Comparison of ENCODE assay signal across 8 cellular contexts in the genomic region with DNA sequence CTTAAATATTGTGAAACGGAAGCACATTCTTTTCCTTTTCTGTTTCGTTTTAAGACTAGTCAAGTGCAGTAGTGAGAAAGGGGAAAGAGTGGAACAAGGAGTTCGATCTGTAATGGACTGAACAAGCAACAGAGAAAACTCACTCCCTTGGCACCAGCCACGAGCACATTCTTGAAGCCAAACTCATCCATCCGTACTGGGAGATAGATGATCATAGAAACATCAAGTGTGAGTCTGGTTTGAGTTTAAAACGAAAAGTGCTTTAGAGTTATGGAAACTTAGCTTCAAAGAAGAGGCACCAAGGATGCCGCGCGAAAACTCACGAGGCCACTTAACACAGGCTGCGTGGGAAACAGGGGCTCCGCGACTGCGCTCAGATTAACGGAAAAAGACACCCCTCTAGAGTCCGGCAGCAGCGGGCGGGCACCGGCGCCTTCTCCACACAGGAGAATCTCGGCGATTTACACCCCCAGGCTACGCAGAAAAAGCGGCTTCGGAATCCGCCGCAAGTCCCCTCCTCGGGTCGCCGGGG. TPM values are rescaled to one million over a fixed set of nuclear protein-coding genes. Genes with fewer than 3 reads are reported as not detected.
DNase-seq lines count a peak whose midpoint lies in the region; ATAC-seq and TF ChIP-seq lines count a peak whose summit lies in the region.

No MANE protein-coding gene starts in this region.

- H3K9me3 Mint-ChIP-seq in CD8-positive, alpha-beta memory T cell, result no peaks in the 10 kb centered on the region

- POLR2A ChIA-PET in CD8-positive, alpha-beta memory T cell (lab: Charles Lee), result interaction anchor here (1.1 to 1.4 kb wide), 3 partner anchors 10 to 78 kb away, joined by 3 to 5 read pairs (median 4); a partner anchor contains a TSS

- H3K27me3 Mint-ChIP-seq in CD8-positive, alpha-beta memory T cell, result no peaks in the 10 kb centered on the region

- H3K4me1 Mint-ChIP-seq in CD8-positive, alpha-beta memory T cell, result peaks cover 11% of the 10 kb centered on the region in 3 donors

- TF ChIP-seq CTCF in Peyer's patch (IDR thresholded peaks at IDR 0.05) (no peak), cardiac fibroblast (IDR thresholded peaks at IDR 0.05; ENCODE audit: low read depth, low read length) (no peak), WERI-Rb-1 (IDR thresholded peaks at IDR 0.05; ENCODE audit: low read depth, low read length) (no peak)

- no peaks in the 10 kb centered on the region for H3K9me3 ChIP-seq in CD8-positive, alpha-beta memory T cell (ENCODE audit: low read length)
- H3K9me3 ChIP-seq in Peyer's patch (no peaks in the 10 kb centered on the region), WERI-Rb-1 (ENCODE audit: severe bottlenecking) (no peaks in the 10 kb centered on the region)

- H3K4me3 Mint-ChIP-seq in CD8-positive, alpha-beta memory T cell, result peak overlapping the region; percentile 87 to 94 (median 90)

- peak overlapping the region; percentile 77 to 97 (median 94) for H3K27ac Mint-ChIP-seq in CD8-positive, alpha-beta memory T cell

- H3K36me3 Mint-ChIP-seq in CD8-positive, alpha-beta memory T cell, result peaks cover 0 to 1% (median 0%) of the 10 kb centered on the region in 3 donors

- no peak for TF ChIP-seq POLR2A in Peyer's patch (IDR thresholded peaks at IDR 0.05)

- H3K36me3 ChIP-seq in CD8-positive, alpha-beta memory T cell (ENCODE audit: insufficient read depth, low read length), result no peaks in the 10 kb centered on the region
- H3K36me3 ChIP-seq in Peyer's patch (no peaks in the 10 kb centered on the region), WERI-Rb-1 (0 out of 2 replicates have a peak, but pooled peaks cover 3% of the 10 kb centered on the region)

- no peaks in the 10 kb centered on the region for H3K27me3 ChIP-seq in CD8-positive, alpha-beta memory T cell (ENCODE audit: insufficient read depth, low read length, poor library complexity, severe bottlenecking)
- no peaks in the 10 kb centered on the region for H3K27me3 ChIP-seq in Peyer's patch
- H3K27me3 ChIP-seq in WERI-Rb-1 (ENCODE audit: insufficient read depth, low read depth, severe bottlenecking), result no peaks in the 10 kb centered on the region

- H3K4me1 ChIP-seq in CD8-positive, alpha-beta memory T cell (ENCODE audit: insufficient read depth, low read length), result no peaks in the 10 kb centered on the region
- peaks cover 0 to 12% (median 0%) of the 10 kb centered on the region in 4 donors for H3K4me1 ChIP-seq in Peyer's patch

- peak in 1 of 5 donors; percentile 16 for DNase-seq in CD8-positive, alpha-beta memory T cell
- DNase-seq in Peyer's patch (peak in 2 of 3 donors; percentile 22 to 58), cardiac fibroblast (ENCODE audit: low read depth in 2 of 2) (peak; percentile 81 to 92), kidney glomerular epithelial cell (lab: John Stamatoyannopoulos, UW) (peak; percentile 79), NCI-H1105 treated with DMSO at 0.1 percent for 48 hours (lab: John Stamatoyannopoulos, UW) (no peak), WERI-Rb-1 (no peak)
- DNase-seq in stimulated activated CD8-positive, alpha-beta memory T cell treated with anti-CD3 and anti-CD28 coated beads, Interleukin-12 subunit alpha, Interleukin-12 subunit beta, amount 100 ng/mL, for 1 hour (ENCODE audit: low read depth), result peak; percentile 18

- CTCF ChIA-PET in CD8-positive, alpha-beta memory T cell (lab: Charles Lee), result interaction anchor here (2.0 to 2.7 kb wide), 2 partner anchors 8 to 10 kb away, joined by 6 to 11 read pairs; no protein-coding TSS in a partner anchor

- peak; percentile 1 for ATAC-seq in GM21737 (IDR thresholded peaks at IDR 0.05; ENCODE audit: unreplicated experiment)

- peak overlapping the region; percentile 27 for H3K27ac ChIP-seq in CD8-positive, alpha-beta memory T cell (ENCODE audit: low read depth, low read length)
- peak overlapping the region; percentile 67 to 79 (median 72) for H3K27ac ChIP-seq in Peyer's patch
- no peak overlapping the region for H3K27ac ChIP-seq in WERI-Rb-1

- peak overlapping the region; percentile 28 for H3K4me3 ChIP-seq in CD8-positive, alpha-beta memory T cell (ENCODE audit: low read length)
- peak overlapping the region; percentile 63 to 82 (median 71) for H3K4me3 ChIP-seq in Peyer's patch
- peak overlapping the region; percentile 56 to 61 for H3K4me3 ChIP-seq in cardiac fibroblast (replicated peaks in 1 of 2; ENCODE audit: low read depth in 2 of 2, low read length in 2 of 2)
- no peak overlapping the region; the same call in 1 of the 2 replicates for H3K4me3 ChIP-seq in WERI-Rb-1 (ENCODE audit: low read depth, low read length)

RNA-seq across cellular contexts. Expression of a gene that starts 0.7 kb away (rescaled TPM):
- 1 to 10 TPM in 1 of 2 experiments, under 1 TPM in 1; 0.82 to 1.9 TPM for total RNA-seq in CD8-positive, alpha-beta memory T cell
- 1.5 TPM for polyA plus RNA-seq in CD8-positive, alpha-beta memory T cell
- total RNA-seq in Peyer's patch, result 1 to 10 TPM in 3 of 4 donors, not detected in 1; 1.5 to 8.3 (median 1.8) TPM

RNA-seq across cellular contexts. Expression of a gene that starts 28.7 kb away (rescaled TPM):
- 100 to 1,000 TPM; 163 to 164 TPM for total RNA-seq in CD8-positive, alpha-beta memory T cell
- polyA plus RNA-seq in CD8-positive, alpha-beta memory T cell, result 71.6 TPM
- 10 to 100 TPM; 18.4 to 86.6 (median 26.2) TPM for total RNA-seq in Peyer's patch

RNA-seq across cellular contexts. Expression of a gene that starts 37.7 kb away (rescaled TPM):
- total RNA-seq in CD8-positive, alpha-beta memory T cell, result 10 to 100 TPM; 27.6 to 30.6 TPM
- 42.1 TPM for polyA plus RNA-seq in CD8-positive, alpha-beta memory T cell
- total RNA-seq in Peyer's patch, result 100 to 1,000 TPM in 1 of 4 donors, 10 to 100 TPM in 3; 28.9 to 106 (median 67.1) TPM

RNA-seq across cellular contexts. Expression of a gene that starts 37.9 kb away (rescaled TPM):
- 100 to 1,000 TPM; 124 to 129 TPM for total RNA-seq in CD8-positive, alpha-beta memory T cell
- polyA plus RNA-seq in CD8-positive, alpha-beta memory T cell, result 45.5 TPM
- 100 to 1,000 TPM in 1 of 4 donors, 10 to 100 TPM in 3; 19.1 to 138 (median 28.0) TPM for total RNA-seq in Peyer's patch

Comparison
In these comparisons a context has a peak if more than half of its experiments do, and no peak if none do; other contexts are left out.
1. DNase-seq: peak in Peyer's patch (2 of 3), cardiac fibroblast (2 of 2), kidney glomerular epithelial cell (single experiment) and stimulated activated CD8-positive, alpha-beta memory T cell treated with anti-CD3 and anti-CD28 coated beads, Interleukin-12 subunit alpha, Interleukin-12 subunit beta, amount 100 ng/mL, for 1 hour (single experiment); none in NCI-H1105 treated with DMSO at 0.1 percent for 48 hours (single experiment) and WERI-Rb-1 (single experiment).